In the genomic region with DNA sequence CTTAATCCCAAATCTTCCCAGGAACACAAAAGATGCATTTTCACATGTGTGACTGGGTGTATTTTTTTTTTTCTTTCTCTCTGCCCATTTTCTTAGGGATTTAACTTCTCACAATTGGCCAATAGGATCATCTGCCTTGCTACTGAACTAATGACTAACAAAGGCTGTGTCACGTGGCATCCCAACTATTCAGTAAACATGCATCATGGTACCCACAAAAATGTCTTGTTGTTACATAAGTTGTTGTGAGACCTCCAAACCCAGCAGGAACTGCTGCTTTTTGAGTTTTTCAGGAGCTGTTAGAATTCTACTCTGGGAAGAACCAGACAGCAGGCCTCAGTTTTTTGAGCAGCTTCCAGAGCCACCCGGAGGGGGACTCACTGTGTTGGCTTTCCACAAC, we compare ENCODE assay signal across 13 cellular contexts. TPM values are rescaled to one million over a fixed set of nuclear protein-coding genes. Genes with fewer than 3 reads are reported as not detected.
DNase-seq lines count a peak whose midpoint lies in the region; ATAC-seq and TF ChIP-seq lines count a peak whose summit lies in the region.
"Had no signal": no experiment of that assay in that cellular context is flagged by ENCODE, and none has a peak within 500 bp of the region (broad histone marks: within the 10 kb centered on the region; RNA-seq: fewer than 3 reads in every experiment).

No MANE protein-coding gene starts in this region.

- TF ChIP-seq POLR2A in ovary (IDR thresholded peaks at IDR 0.05): no peak

- no peaks in the 10 kb centered on the region for H3K27me3 ChIP-seq in ovary
- H3K27me3 ChIP-seq: SJSA1 had no signal

- no peak for ATAC-seq in stimulated activated naive CD8-positive, alpha-beta T cell treated with anti-CD3 and anti-CD28 coated beads, Interleukin-15, amount 100 ng/mL, for 72 hours
- no peak for ATAC-seq in T-helper 17 cell
- ATAC-seq: A549, lower lobe of right lung had no signal

- in situ Hi-C loops in astrocyte of the cerebellum (cut with HindIII; ENCODE audit: low sequenced_read_pairs): no loop called here

- H3K9me3 ChIP-seq in ovary (no peaks in the 10 kb centered on the region), T-helper 17 cell (ENCODE audit: control insufficient read depth, low read length, poor library complexity, severe bottlenecking) (no peaks in the 10 kb centered on the region)
- H3K9me3 ChIP-seq: lower lobe of right lung, SJSA1 had no signal

- TF ChIP-seq CTCF in AG04449 (IDR thresholded peaks at IDR 0.05; ENCODE audit: insufficient read depth, low read length, missing control alignments): no peak
- no peak for TF ChIP-seq CTCF in astrocyte of the cerebellum (IDR thresholded peaks at IDR 0.05; ENCODE audit: low read depth, low read length, missing control alignments)
- no peak for TF ChIP-seq CTCF in ovary (IDR thresholded peaks at IDR 0.05)

- intact Hi-C loops in ovary (cut with DNase I): no loop called here

- no peaks in the 10 kb centered on the region for H3K27me3 Mint-ChIP-seq in stimulated activated naive CD8-positive, alpha-beta T cell treated with anti-CD3 and anti-CD28 coated beads, Interleukin-15, amount 100 ng/mL, for 72 hours
- H3K27me3 Mint-ChIP-seq in T-helper 17 cell: peaks cover 16% of the 10 kb centered on the region

- H3K36me3 ChIP-seq in ovary: no peaks in the 10 kb centered on the region
- H3K36me3 ChIP-seq: lower lobe of right lung, SJSA1 had no signal

- DNase-seq in AG04449 (ENCODE audit: low read depth, low spot score) (peak; percentile 34), HT1080 (ENCODE audit: low read depth) (peak; percentile 56), astrocyte of the cerebellum (ENCODE audit: low read depth) (peak; percentile 88), foreskin melanocyte (peak; percentile 60), ovary (no peak), T-helper 17 cell (no peak), caudate nucleus (lab: John Stamatoyannopoulos, UW) (no peak)
- no peak for DNase-seq in stimulated activated naive CD8-positive, alpha-beta T cell treated with anti-CD3 and anti-CD28 coated beads, Interleukin-15, amount 100 ng/mL, for 72 hours
- DNase-seq: activated naive CD4-positive, alpha-beta T cell; DMS 273 treated with DMSO at 0.1 percent for 48 hours; lower lobe of right lung had no signal

- TF ChIP-seq EP300 in ovary (IDR thresholded peaks at IDR 0.05): no peak

- POLR2A ChIA-PET in AG04449 (lab: Yijun Ruan, JAX): no interaction called here

- no peaks in the 10 kb centered on the region for H3K9me3 Mint-ChIP-seq in stimulated activated naive CD8-positive, alpha-beta T cell treated with anti-CD3 and anti-CD28 coated beads, Interleukin-15, amount 100 ng/mL, for 72 hours

- no peak overlapping the region for H3K4me3 Mint-ChIP-seq in stimulated activated naive CD8-positive, alpha-beta T cell treated with anti-CD3 and anti-CD28 coated beads, Interleukin-15, amount 100 ng/mL, for 72 hours
- no peak overlapping the region for H3K4me3 Mint-ChIP-seq in T-helper 17 cell

- H3K4me1 Mint-ChIP-seq in stimulated activated naive CD8-positive, alpha-beta T cell treated with anti-CD3 and anti-CD28 coated beads, Interleukin-15, amount 100 ng/mL, for 72 hours: peaks cover 8% of the 10 kb centered on the region
- peaks cover 7% of the 10 kb centered on the region for H3K4me1 Mint-ChIP-seq in T-helper 17 cell

- H3K4me3 ChIP-seq in AG04449 (ENCODE audit: low read depth, low read length) (no peak overlapping the region), astrocyte of the cerebellum (ENCODE audit: low read depth, low read length) (no peak overlapping the region), ovary (no peak overlapping the region)
- H3K4me3 ChIP-seq: A549, lower lobe of right lung, SJSA1 had no signal

- H3K36me3 Mint-ChIP-seq in T-helper 17 cell (ENCODE audit: low read depth): no peaks in the 10 kb centered on the region

- no peaks in the 10 kb centered on the region for H3K4me1 ChIP-seq in ovary (ENCODE audit: insufficient read depth)
- H3K4me1 ChIP-seq: A549, lower lobe of right lung had no signal

- CTCF ChIA-PET in AG04449 (lab: Yijun Ruan, JAX): interaction anchor here (1.3 kb wide), 1 partner anchor 24 kb away, joined by 5 read pairs; no protein-coding TSS in a partner anchor

- H3K27ac ChIP-seq in ovary (no peak overlapping the region), caudate nucleus (ENCODE audit: low read depth, low read length) (no peak overlapping the region)
- H3K27ac ChIP-seq: A549, lower lobe of right lung, SJSA1 had no signal

- no peak overlapping the region for H3K27ac Mint-ChIP-seq in stimulated activated naive CD8-positive, alpha-beta T cell treated with anti-CD3 and anti-CD28 coated beads, Interleukin-15, amount 100 ng/mL, for 72 hours
- no peak overlapping the region for H3K27ac Mint-ChIP-seq in T-helper 17 cell

- 69 to 87% (median 77%) methylated on average over 2 of the region's 2 CpGs for WGBS in ovary, 3 donors

RNA-seq across cellular contexts. Expression of gene GAD1, which starts 31.9 kb away (rescaled TPM):
- total RNA-seq in HT1080 (2014; rRNA removed; shearing (Covaris generic)): 2.4 and 3.7 TPM in 2 replicates
- polyA plus RNA-seq in HT1080 (2015; cell fraction: cytosol; rRNA removed): 2.4 and 3.7 TPM in 2 replicates
- polyA plus RNA-seq in HT1080 (2015; cell fraction: nucleus; rRNA removed): 6.6 and 7.5 TPM in 2 replicates
- under 1 TPM in 6 of 7 donors, not detected in 1; 0.22 to 0.36 (median 0.29) TPM for total RNA-seq in ovary
- polyA plus RNA-seq in ovary: under 1 TPM; 0.57 to 0.77 TPM
- total RNA-seq in T-helper 17 cell: not detected
- total RNA-seq: lower lobe of right lung had no signal

Comparison
In these comparisons a context has a peak if more than half of its experiments do, and no peak if none do; other contexts are left out.
1. DNase-seq: peak in AG04449 (single experiment), HT1080 (single experiment), astrocyte of the cerebellum (single experiment) and foreskin melanocyte (single experiment); none in ovary (0 of 5), stimulated activated naive CD8-positive, alpha-beta T cell treated with anti-CD3 and anti-CD28 coated beads, Interleukin-15, amount 100 ng/mL, for 72 hours (0 of 2), T-helper 17 cell (0 of 3) and caudate nucleus (0 of 61).